Comparison of ENCODE assay signal across 1 cellular context in the genomic region with DNA sequence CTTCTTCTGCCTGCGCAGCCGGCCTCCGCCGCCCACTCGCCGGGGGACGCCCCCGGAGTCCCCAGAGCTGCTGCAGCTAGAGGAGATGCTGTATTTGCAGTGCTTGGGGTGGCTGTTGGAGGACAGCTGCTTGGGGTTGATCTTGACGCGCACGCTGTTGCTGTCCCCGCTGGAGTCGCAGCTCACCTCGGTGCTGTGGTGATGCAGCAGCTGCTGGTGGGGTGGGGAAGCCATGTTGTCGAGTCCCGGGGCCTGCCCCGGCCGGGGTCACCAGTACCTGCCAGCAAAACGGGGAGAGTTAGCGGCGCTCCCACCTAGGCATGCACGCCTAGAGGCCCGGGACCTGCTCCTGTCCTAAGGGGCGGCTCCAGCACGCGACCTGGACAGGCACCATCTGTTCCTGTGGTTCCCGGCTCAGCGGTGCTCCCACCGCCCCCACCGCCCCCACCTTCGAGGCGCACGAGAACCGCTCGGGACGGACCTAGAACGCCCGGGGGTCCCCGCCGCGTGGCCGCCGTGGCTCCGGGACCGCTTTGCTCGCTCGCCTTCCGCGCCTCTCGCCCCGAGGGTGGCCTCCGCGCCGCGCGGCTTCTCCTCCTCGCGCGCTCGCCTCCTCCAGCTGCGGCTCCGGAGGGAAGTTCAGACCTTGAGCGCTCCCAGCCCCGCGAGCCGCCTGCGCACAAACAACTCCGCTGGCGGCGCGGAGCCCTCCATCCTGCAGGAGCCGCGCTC.
TF ChIP-seq lines count a peak whose summit lies in the region.

No MANE protein-coding gene starts in this region.

TF ChIP-seq in HepG2, 621 proteins besides CTCF, POLR2A, EP300 and RAD21 (continued from another document and continues in another):
- TF ChIP-seq, protein P1, sequence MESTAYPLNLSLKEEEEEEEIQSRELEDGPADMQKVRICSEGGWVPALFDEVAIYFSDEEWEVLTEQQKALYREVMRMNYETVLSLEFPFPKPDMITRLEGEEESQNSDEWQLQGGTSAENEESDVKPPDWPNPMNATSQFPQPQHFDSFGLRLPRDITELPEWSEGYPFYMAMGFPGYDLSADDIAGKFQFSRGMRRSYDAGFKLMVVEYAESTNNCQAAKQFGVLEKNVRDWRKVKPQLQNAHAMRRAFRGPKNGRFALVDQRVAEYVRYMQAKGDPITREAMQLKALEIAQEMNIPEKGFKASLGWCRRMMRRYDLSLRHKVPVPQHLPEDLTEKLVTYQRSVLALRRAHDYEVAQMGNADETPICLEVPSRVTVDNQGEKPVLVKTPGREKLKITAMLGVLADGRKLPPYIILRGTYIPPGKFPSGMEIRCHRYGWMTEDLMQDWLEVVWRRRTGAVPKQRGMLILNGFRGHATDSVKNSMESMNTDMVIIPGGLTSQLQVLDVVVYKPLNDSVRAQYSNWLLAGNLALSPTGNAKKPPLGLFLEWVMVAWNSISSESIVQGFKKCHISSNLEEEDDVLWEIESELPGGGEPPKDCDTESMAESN (CRISPR knock-in tag; conservative IDR thresholded peaks at IDR 0.05), result no peak; the same call in 1 of the 2 replicates
- TF ChIP-seq RELA (CRISPR knock-in tag; IDR thresholded peaks at IDR 0.05) (no peak), ONECUT2 (CRISPR knock-in tag; IDR thresholded peaks at IDR 0.05) (no peak), HOXA5 (CRISPR knock-in tag; IDR thresholded peaks at IDR 0.05) (peak; percentile 45; the same call in 1 of the 2 replicates), SALL2 (CRISPR knock-in tag; IDR thresholded peaks at IDR 0.05) (0 out of 2 replicates have a peak, but pooled peaks have one; percentile 60), SMAD1 (CRISPR knock-in tag; IDR thresholded peaks at IDR 0.05; ENCODE audit: borderline replicate concordance, low read depth) (no peak), ZNF777 (CRISPR knock-in tag; IDR thresholded peaks at IDR 0.05) (peak; percentile 66), ZSCAN20 (CRISPR knock-in tag; IDR thresholded peaks at IDR 0.05; ENCODE audit: borderline replicate concordance) (0 out of 2 replicates have a peak, but pooled peaks have one; percentile 26), CBX2 (IDR thresholded peaks at IDR 0.05; ENCODE audit: low read depth, low read length) (no peak), CBX2 (CRISPR knock-in tag; IDR thresholded peaks at IDR 0.05; ENCODE audit: low read depth) (no peak), ETV6 (CRISPR knock-in tag; conservative IDR thresholded peaks at IDR 0.05) (no peak), ZNF207 (IDR thresholded peaks at IDR 0.05; ENCODE audit: borderline replicate concordance) (no peak), NFKB2 (CRISPR knock-in tag; IDR thresholded peaks at IDR 0.05; ENCODE audit: borderline replicate concordance) (peak; percentile 29; the same call in 1 of the 2 replicates), ZC3H4 (CRISPR knock-in tag; IDR thresholded peaks at IDR 0.05; ENCODE audit: borderline replicate concordance) (no peak), MED8 (CRISPR knock-in tag; IDR thresholded peaks at IDR 0.05; ENCODE audit: insufficient replicate concordance) (no peak), MED1 (CRISPR knock-in tag; IDR thresholded peaks at IDR 0.05) (peak; percentile 22; the same call in 1 of the 2 replicates), MEF2D (CRISPR knock-in tag; IDR thresholded peaks at IDR 0.05) (0 out of 2 replicates have a peak, but pooled peaks have one; percentile 3), KMT2B (CRISPR knock-in tag; IDR thresholded peaks at IDR 0.05) (no peak), ZSCAN25 (CRISPR knock-in tag; IDR thresholded peaks at IDR 0.05) (no peak), ZBTB14 (CRISPR knock-in tag; IDR thresholded peaks at IDR 0.05) (peak; percentile 71), NCOA1 (CRISPR knock-in tag; IDR thresholded peaks at IDR 0.05) (no peak), RXRA (CRISPR knock-in tag; IDR thresholded peaks at IDR 0.05) (peak; percentile 12; the same call in 1 of the 2 replicates), ZMYM3 (CRISPR knock-in tag; IDR thresholded peaks at IDR 0.05) (no peak), TCF7 (IDR thresholded peaks at IDR 0.05; ENCODE audit: low read depth) (no peak), ZNF276 (CRISPR knock-in tag; IDR thresholded peaks at IDR 0.05; ENCODE audit: low read depth) (no peak), ZNF766 (CRISPR knock-in tag; IDR thresholded peaks at IDR 0.05; ENCODE audit: borderline replicate concordance) (peak; percentile 32; the same call in 1 of the 2 replicates), HNRNPLL (IDR thresholded peaks at IDR 0.05; ENCODE audit: low read depth, low read length, poor library complexity, severe bottlenecking) (peak; percentile 97), ZNF567 (CRISPR knock-in tag; IDR thresholded peaks at IDR 0.05; ENCODE audit: borderline replicate concordance) (no peak), ZNF781 (CRISPR knock-in tag; IDR thresholded peaks at IDR 0.05; ENCODE audit: borderline replicate concordance, not compliant biosample characterization) (no peak), ZXDC (CRISPR knock-in tag; IDR thresholded peaks at IDR 0.05) (no peak), ZNF225 (CRISPR knock-in tag; IDR thresholded peaks at IDR 0.05) (no peak), SATB2 (CRISPR knock-in tag; IDR thresholded peaks at IDR 0.05) (no peak), MTERF4 (CRISPR knock-in tag; IDR thresholded peaks at IDR 0.05) (no peak), ZMAT5 (CRISPR knock-in tag; IDR thresholded peaks at IDR 0.05; ENCODE audit: borderline replicate concordance, low read depth) (no peak), ZNF430 (CRISPR knock-in tag; IDR thresholded peaks at IDR 0.05) (0 out of 2 replicates have a peak, but pooled peaks have one; percentile 31), FOSL1 (CRISPR knock-in tag; IDR thresholded peaks at IDR 0.05; ENCODE audit: borderline replicate concordance) (no peak; the same call in 1 of the 2 replicates), SP1 (IDR thresholded peaks at IDR 0.05) (no peak), SP1 (CRISPR knock-in tag; IDR thresholded peaks at IDR 0.05) (no peak)
- TF ChIP-seq, protein P2, sequence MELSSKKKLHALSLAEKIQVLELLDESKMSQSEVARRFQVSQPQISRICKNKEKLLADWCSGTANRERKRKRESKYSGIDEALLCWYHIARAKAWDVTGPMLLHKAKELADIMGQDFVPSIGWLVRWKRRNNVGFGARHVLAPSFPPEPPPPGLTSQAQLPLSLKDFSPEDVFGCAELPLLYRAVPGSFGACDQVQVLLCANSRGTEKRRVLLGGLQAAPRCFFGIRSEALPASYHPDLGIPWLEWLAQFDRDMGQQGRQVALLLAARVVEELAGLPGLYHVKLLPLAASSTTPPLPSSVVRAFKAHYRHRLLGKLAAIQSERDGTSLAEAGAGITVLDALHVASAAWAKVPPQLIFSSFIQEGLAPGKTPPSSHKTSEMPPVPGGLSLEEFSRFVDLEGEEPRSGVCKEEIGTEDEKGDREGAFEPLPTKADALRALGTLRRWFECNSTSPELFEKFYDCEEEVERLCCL (CRISPR knock-in tag; IDR thresholded peaks at IDR 0.05; ENCODE audit: borderline replicate concordance), result 0 out of 2 replicates have a peak, but pooled peaks have one; percentile 13
- TF ChIP-seq, protein P3, sequence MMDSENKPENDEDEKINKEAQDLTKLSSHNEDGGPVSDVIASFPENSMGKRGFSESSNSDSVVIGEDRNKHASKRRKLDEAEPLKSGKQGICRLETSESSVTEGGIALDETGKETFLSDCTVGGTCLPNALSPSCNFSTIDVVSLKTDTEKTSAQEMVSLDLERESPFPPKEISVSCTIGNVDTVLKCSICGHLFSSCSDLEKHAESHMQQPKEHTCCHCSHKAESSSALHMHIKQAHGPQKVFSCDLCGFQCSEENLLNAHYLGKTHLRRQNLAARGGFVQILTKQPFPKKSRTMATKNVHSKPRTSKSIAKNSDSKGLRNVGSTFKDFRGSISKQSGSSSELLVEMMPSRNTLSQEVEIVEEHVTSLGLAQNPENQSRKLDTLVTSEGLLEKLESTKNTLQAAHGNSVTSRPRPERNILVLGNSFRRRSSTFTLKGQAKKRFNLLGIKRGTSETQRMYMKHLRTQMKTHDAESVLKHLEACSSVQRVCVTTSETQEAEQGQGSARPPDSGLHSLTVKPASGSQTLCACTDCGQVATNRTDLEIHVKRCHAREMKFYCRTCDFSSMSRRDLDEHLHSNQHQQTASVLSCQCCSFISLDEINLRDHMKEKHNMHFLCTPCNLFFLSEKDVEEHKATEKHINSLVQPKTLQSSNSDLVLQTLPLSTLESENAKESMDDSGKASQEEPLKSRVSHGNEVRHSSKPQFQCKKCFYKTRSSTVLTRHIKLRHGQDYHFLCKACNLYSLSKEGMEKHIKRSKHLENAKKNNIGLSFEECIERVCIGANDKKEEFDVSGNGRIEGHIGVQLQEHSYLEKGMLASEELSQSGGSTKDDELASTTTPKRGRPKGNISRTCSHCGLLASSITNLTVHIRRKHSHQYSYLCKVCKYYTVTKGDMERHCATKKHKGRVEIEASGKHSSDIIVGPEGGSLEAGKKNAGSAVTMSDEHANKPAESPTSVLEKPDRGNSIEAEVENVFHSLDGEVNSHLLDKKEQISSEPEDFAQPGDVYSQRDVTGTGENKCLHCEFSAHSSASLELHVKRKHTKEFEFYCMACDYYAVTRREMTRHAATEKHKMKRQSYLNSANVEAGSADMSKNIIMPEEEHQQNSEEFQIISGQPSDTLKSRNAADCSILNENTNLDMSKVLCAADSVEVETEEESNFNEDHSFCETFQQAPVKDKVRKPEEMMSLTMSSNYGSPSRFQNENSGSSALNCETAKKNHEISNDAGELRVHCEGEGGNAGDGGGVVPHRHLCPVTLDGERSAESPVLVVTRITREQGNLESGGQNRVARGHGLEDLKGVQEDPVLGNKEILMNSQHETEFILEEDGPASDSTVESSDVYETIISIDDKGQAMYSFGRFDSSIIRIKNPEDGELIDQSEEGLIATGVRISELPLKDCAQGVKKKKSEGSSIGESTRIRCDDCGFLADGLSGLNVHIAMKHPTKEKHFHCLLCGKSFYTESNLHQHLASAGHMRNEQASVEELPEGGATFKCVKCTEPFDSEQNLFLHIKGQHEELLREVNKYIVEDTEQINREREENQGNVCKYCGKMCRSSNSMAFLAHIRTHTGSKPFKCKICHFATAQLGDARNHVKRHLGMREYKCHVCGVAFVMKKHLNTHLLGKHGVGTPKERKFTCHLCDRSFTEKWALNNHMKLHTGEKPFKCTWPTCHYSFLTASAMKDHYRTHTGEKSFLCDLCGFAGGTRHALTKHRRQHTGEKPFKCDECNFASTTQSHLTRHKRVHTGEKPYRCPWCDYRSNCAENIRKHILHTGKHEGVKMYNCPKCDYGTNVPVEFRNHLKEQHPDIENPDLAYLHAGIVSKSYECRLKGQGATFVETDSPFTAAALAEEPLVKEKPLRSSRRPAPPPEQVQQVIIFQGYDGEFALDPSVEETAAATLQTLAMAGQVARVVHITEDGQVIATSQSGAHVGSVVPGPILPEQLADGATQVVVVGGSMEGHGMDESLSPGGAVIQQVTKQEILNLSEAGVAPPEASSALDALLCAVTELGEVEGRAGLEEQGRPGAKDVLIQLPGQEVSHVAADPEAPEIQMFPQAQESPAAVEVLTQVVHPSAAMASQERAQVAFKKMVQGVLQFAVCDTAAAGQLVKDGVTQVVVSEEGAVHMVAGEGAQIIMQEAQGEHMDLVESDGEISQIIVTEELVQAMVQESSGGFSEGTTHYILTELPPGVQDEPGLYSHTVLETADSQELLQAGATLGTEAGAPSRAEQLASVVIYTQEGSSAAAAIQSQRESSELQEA (CRISPR knock-in tag; IDR thresholded peaks at IDR 0.05; ENCODE audit: not compliant biosample characterization), result no peak
